Comparison of ENCODE assay signal across 13 cellular contexts in genomic region chr3:146517684-146518435, GRCh38. TPM values are rescaled to one million over a fixed set of nuclear protein-coding genes. Genes with fewer than 3 reads are reported as not detected.
DNase-seq lines count a peak whose midpoint lies in the region; ATAC-seq and TF ChIP-seq lines count a peak whose summit lies in the region.
"Had no signal": no experiment of that assay in that cellular context is flagged by ENCODE, and none has a peak within 500 bp of the region (broad histone marks: within the 10 kb centered on the region; RNA-seq: fewer than 3 reads in every experiment).

No MANE protein-coding gene starts in this region.

- H3K27ac Mint-ChIP-seq in dendritic cell treated with granulocyte-macrophage colony-stimulating factor and Interleukin-4, amounts not matched to agents 40 ng/mL and 50 ng/mL, for 4 days = peak overlapping the region; percentile 50
- no peak overlapping the region for H3K27ac Mint-ChIP-seq in stimulated activated naive B cell treated with anti-CD40 and anti-IgM and Interleukin-4, amounts not matched to agents 10 μg/mL and 1 μg/mL and 100 μg/mL, for 72 hours
- no peak overlapping the region for H3K27ac Mint-ChIP-seq in endodermal cell
- H3K27ac Mint-ChIP-seq: type B pancreatic cell had no signal

- no peak overlapping the region for H4K5ac ChIP-seq in mesendoderm (ENCODE audit: low read length)

- H3K18ac ChIP-seq in mesendoderm (ENCODE audit: low read length) = peak overlapping the region; percentile 39

- TF ChIP-seq CTCF in endodermal cell (conservative IDR thresholded peaks at IDR 0.05) = no peak

- no peaks in the 10 kb centered on the region for H3K4me1 ChIP-seq in mesendoderm (ENCODE audit: control insufficient read depth, low read depth, low read length)
- H3K4me1 ChIP-seq in endodermal cell (ENCODE audit: control insufficient read depth, insufficient read depth, low read length) = peaks cover 8% of the 10 kb centered on the region

- H3K36me3 Mint-ChIP-seq in dendritic cell treated with granulocyte-macrophage colony-stimulating factor and Interleukin-4, amounts not matched to agents 40 ng/mL and 50 ng/mL, for 4 days (ENCODE audit: low read depth) = peaks cover 53% of the 10 kb centered on the region
- H3K36me3 Mint-ChIP-seq in stimulated activated naive B cell treated with anti-CD40 and anti-IgM and Interleukin-4, amounts not matched to agents 10 μg/mL and 1 μg/mL and 100 μg/mL, for 72 hours = peaks cover 5 to 20% of the 10 kb centered on the region in 2 donors
- H3K36me3 Mint-ChIP-seq in endodermal cell (ENCODE audit: low read depth) = peaks cover 56% of the 10 kb centered on the region

- WGBS in mesendoderm (ENCODE audit: extremely low coverage, insufficient coverage, low lambda C conversion rate) = no CpG with 5 or more reads among the region's 4 CpGs
- WGBS in endodermal cell (ENCODE audit: insufficient coverage in 1 of 2, insufficient read length in 1 of 2), 2 experiments = 92 to 93% methylated on average over 3 to 4 of the region's 4 CpGs

- no peak overlapping the region for H3K23ac ChIP-seq in mesendoderm (ENCODE audit: low read length)

- H3K56ac ChIP-seq in mesendoderm (ENCODE audit: low read length) = no peak overlapping the region

- no peak overlapping the region for H3K4me2 ChIP-seq in mesendoderm (ENCODE audit: low read length)

- DNase-seq in DMS153 (lab: John Stamatoyannopoulos, UW) = peak; percentile 90
- DNase-seq in NCI-H2029 treated with DMSO at 0.1 percent for 48 hours (lab: John Stamatoyannopoulos, UW) = peak; percentile 67
- DNase-seq in mesendoderm = no peak
- DNase-seq in MG63 = no peak
- no peak for DNase-seq in stimulated activated naive B cell treated with anti-CD40 and anti-IgM and Interleukin-4, amounts not matched to agents 10 μg/mL and 1 μg/mL and 100 μg/mL, for 72 hours
- no peak for DNase-seq in endodermal cell
- DNase-seq: C1 segment of cervical spinal cord; GDM1; NCI-H1092; stimulated activated CD4-positive, alpha-beta T cell treated with anti-CD3 and anti-CD28 coated beads, Interleukin-1b, Interleukin-23, amount 100 ng/mL, for 48 hours had no signal

- no peak overlapping the region for H3K4me3 Mint-ChIP-seq in dendritic cell treated with granulocyte-macrophage colony-stimulating factor and Interleukin-4, amounts not matched to agents 40 ng/mL and 50 ng/mL, for 4 days
- H3K4me3 Mint-ChIP-seq in stimulated activated naive B cell treated with anti-CD40 and anti-IgM and Interleukin-4, amounts not matched to agents 10 μg/mL and 1 μg/mL and 100 μg/mL, for 72 hours = no peak overlapping the region
- no peak overlapping the region for H3K4me3 Mint-ChIP-seq in endodermal cell
- H3K4me3 Mint-ChIP-seq: type B pancreatic cell had no signal

- ATAC-seq in stimulated activated naive B cell treated with anti-CD40 and anti-IgM and Interleukin-4, amounts not matched to agents 10 μg/mL and 1 μg/mL and 100 μg/mL, for 72 hours (replicated peaks) = no peak

- peak overlapping the region; percentile 36 for H2BK5ac ChIP-seq in mesendoderm (ENCODE audit: low read length)

- no peaks in the 10 kb centered on the region for H3K79me2 ChIP-seq in mesendoderm (ENCODE audit: control insufficient read depth, insufficient read depth, low read length)

- no peak overlapping the region for H4K8ac ChIP-seq in mesendoderm (ENCODE audit: low read depth, low read length)

- H3K9ac ChIP-seq in mesendoderm (ENCODE audit: low read length) (no peak overlapping the region), endodermal cell (ENCODE audit: extremely low read depth, low read length, poor library complexity, severe bottlenecking) (no peak overlapping the region)

- H3K9me3 ChIP-seq in MG63 (no peaks in the 10 kb centered on the region), endodermal cell (ENCODE audit: control insufficient read depth, low read length) (no peaks in the 10 kb centered on the region)

- H3K4ac ChIP-seq in mesendoderm (ENCODE audit: low read depth, low read length) = no peak overlapping the region

- no peak overlapping the region for H2BK15ac ChIP-seq in mesendoderm (replicated peaks; ENCODE audit: low read depth)

- no peaks in the 10 kb centered on the region for H3K36me3 ChIP-seq in mesendoderm (ENCODE audit: control insufficient read depth, insufficient read depth, low read length)
- peaks cover 88% of the 10 kb centered on the region for H3K36me3 ChIP-seq in MG63
- peaks cover 91% of the 10 kb centered on the region for H3K36me3 ChIP-seq in endodermal cell (ENCODE audit: control insufficient read depth, insufficient read depth, low read length)

- no peaks in the 10 kb centered on the region for H3K9me3 Mint-ChIP-seq in dendritic cell treated with granulocyte-macrophage colony-stimulating factor and Interleukin-4, amounts not matched to agents 40 ng/mL and 50 ng/mL, for 4 days
- no peaks in the 10 kb centered on the region for H3K9me3 Mint-ChIP-seq in stimulated activated naive B cell treated with anti-CD40 and anti-IgM and Interleukin-4, amounts not matched to agents 10 μg/mL and 1 μg/mL and 100 μg/mL, for 72 hours
- no peaks in the 10 kb centered on the region for H3K9me3 Mint-ChIP-seq in endodermal cell
- H3K9me3 Mint-ChIP-seq: type B pancreatic cell had no signal

- H3K27me3 ChIP-seq in mesendoderm (ENCODE audit: insufficient read depth, low read length, poor library complexity) = no peaks in the 10 kb centered on the region
- H3K27me3 ChIP-seq in MG63 = no peaks in the 10 kb centered on the region
- H3K27me3 ChIP-seq in endodermal cell (ENCODE audit: control insufficient read depth, insufficient read depth, low read length, poor library complexity, severe bottlenecking) = no peaks in the 10 kb centered on the region

- H2BK120ac ChIP-seq in mesendoderm (ENCODE audit: low read depth, low read length) = no peak overlapping the region

- no peaks in the 10 kb centered on the region for H3K79me1 ChIP-seq in mesendoderm (ENCODE audit: low read length)

- peak overlapping the region; percentile 65 for H2AK5ac ChIP-seq in mesendoderm (ENCODE audit: low read length)

- H3K4me3 ChIP-seq in mesendoderm (ENCODE audit: low read length) (no peak overlapping the region), MG63 (no peak overlapping the region), endodermal cell (ENCODE audit: low read length) (no peak overlapping the region)
- H3K4me3 ChIP-seq: SK-N-MC had no signal

- intact Hi-C loops in dendritic cell treated with granulocyte-macrophage colony-stimulating factor and Interleukin-4, amounts not matched to agents 40 ng/mL and 50 ng/mL, for 4 days (cut with micrococcal nuclease) = no loop called here

- H3K27me3 Mint-ChIP-seq in dendritic cell treated with granulocyte-macrophage colony-stimulating factor and Interleukin-4, amounts not matched to agents 40 ng/mL and 50 ng/mL, for 4 days = no peaks in the 10 kb centered on the region
- no peaks in the 10 kb centered on the region for H3K27me3 Mint-ChIP-seq in stimulated activated naive B cell treated with anti-CD40 and anti-IgM and Interleukin-4, amounts not matched to agents 10 μg/mL and 1 μg/mL and 100 μg/mL, for 72 hours
- H3K27me3 Mint-ChIP-seq in endodermal cell (ENCODE audit: insufficient read depth) = no peaks in the 10 kb centered on the region
- H3K27me3 Mint-ChIP-seq: type B pancreatic cell had no signal

- H3K4me1 Mint-ChIP-seq in dendritic cell treated with granulocyte-macrophage colony-stimulating factor and Interleukin-4, amounts not matched to agents 40 ng/mL and 50 ng/mL, for 4 days (ENCODE audit: low read depth) = peaks cover 20% of the 10 kb centered on the region
- no peaks in the 10 kb centered on the region for H3K4me1 Mint-ChIP-seq in stimulated activated naive B cell treated with anti-CD40 and anti-IgM and Interleukin-4, amounts not matched to agents 10 μg/mL and 1 μg/mL and 100 μg/mL, for 72 hours
- H3K4me1 Mint-ChIP-seq in endodermal cell = peaks cover 55% of the 10 kb centered on the region

- H3K27ac ChIP-seq in mesendoderm (ENCODE audit: low read depth, low read length) (no peak overlapping the region), endodermal cell (ENCODE audit: low read depth, low read length) (no peak overlapping the region)
- H3K27ac ChIP-seq: SK-N-MC had no signal

RNA-seq across cellular contexts. Expression of gene PLSCR1, which starts 26.5 kb away (rescaled TPM):
- polyA plus RNA-seq in mesendoderm (2013, experiment 1 of 2) = 55.1 TPM
- polyA plus RNA-seq in mesendoderm (2013, experiment 2 of 2) = 57.2 TPM
- total RNA-seq in MG63 (2014; rRNA removed; shearing (Covaris generic); ENCODE audit: low replicate concordance) = 113 and 117 TPM in 2 replicates
- 100 to 1,000 TPM; 189 to 250 TPM for total RNA-seq in endodermal cell
- polyA plus RNA-seq in endodermal cell (2013, experiment 1 of 2) = 40.4 TPM
- 42.9 TPM for polyA plus RNA-seq in endodermal cell (2013, experiment 2 of 2)

RNA-seq across cellular contexts. Expression of gene PLSCR2, which starts 48.5 kb away (rescaled TPM):
- polyA plus RNA-seq in mesendoderm (2013, experiment 1 of 2) = not detected
- not detected for polyA plus RNA-seq in mesendoderm (2013, experiment 2 of 2)
- not detected in 2 replicates for total RNA-seq in MG63 (2014; rRNA removed; shearing (Covaris generic); ENCODE audit: low replicate concordance)
- total RNA-seq in endodermal cell = 10 to 100 TPM in 1 of 2 donors, 1 to 10 TPM in 1; 3.0 to 17.7 TPM
- polyA plus RNA-seq in endodermal cell (2013, experiment 1 of 2) = 2.3 TPM
- 10.4 TPM for polyA plus RNA-seq in endodermal cell (2013, experiment 2 of 2)

Comparison
In these comparisons a context has a peak if more than half of its experiments do, and no peak if none do; other contexts are left out.
1. DNase-seq: peak in DMS153 (single experiment) and NCI-H2029 treated with DMSO at 0.1 percent for 48 hours (single experiment); none in mesendoderm (single experiment), MG63 (single experiment), stimulated activated naive B cell treated with anti-CD40 and anti-IgM and Interleukin-4, amounts not matched to agents 10 μg/mL and 1 μg/mL and 100 μg/mL, for 72 hours (single experiment) and endodermal cell (single experiment).